Comparison of ENCODE assay signal across 8 cellular contexts in the genomic region with DNA sequence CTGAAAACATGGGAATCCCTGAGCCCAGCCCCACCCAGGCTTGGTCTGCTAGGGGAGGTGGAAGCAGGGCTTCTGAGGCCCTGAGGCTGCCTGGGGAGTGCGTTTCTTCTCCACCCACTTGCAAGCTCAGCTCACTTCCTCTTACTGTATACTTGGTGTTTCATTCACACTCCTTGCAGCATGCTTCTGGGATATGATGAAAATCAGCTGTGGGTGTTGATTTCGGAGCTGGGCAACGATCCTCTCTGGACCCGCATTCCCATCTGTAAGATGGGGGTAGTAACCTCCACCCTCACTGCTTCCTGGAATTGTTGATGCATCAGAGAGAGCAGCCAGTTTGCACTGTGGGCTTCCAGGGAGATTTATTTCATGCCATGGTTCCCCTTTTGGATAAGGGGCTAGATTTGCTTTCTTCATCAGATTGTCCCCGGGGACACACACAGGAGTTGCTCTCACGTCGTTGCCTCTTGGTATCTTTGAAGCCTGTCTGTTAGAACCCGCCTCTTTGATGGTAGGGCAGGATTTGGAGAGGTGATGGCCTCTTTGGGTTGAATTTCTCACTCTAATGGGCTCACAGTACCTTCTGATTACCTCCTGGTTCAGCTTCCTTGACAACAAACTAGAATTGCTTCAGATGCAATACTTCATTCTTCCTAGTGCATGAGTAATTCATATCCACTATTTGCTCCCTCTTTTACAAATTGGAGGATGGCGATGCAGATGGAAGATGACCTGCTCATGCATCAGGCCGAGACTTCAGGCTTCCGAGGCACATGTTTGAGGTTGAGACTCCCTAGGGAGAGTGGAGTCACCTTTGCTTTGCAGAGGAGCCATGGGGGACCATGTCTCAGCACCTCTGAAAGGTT. TPM values are rescaled to one million over a fixed set of nuclear protein-coding genes. Genes with fewer than 3 reads are reported as not detected.
DNase-seq lines count a peak whose midpoint lies in the region; ATAC-seq and TF ChIP-seq lines count a peak whose summit lies in the region.

No MANE protein-coding gene starts in this region.

- 46% methylated on average over 11 of the region's 11 CpGs for WGBS in suprapubic skin

- ATAC-seq in HG03354 (IDR thresholded peaks at IDR 0.05; ENCODE audit: poor library complexity, severe bottlenecking, unreplicated experiment), result peak; percentile 34
- no peak for ATAC-seq in activated naive CD8-positive, alpha-beta T cell treated with anti-CD3 and anti-CD28 coated beads, Interleukin-2, amount 50 U/mL, for 24 hours
- peak; percentile 65 for ATAC-seq in mucosa of descending colon

- no peak for TF ChIP-seq POLR2A in suprapubic skin (IDR thresholded peaks at IDR 0.05)

- peaks cover 98% of the 10 kb centered on the region for H3K4me1 Mint-ChIP-seq in activated naive CD8-positive, alpha-beta T cell treated with anti-CD3 and anti-CD28 coated beads, Interleukin-2, amount 50 U/mL, for 24 hours

- H3K4me3 ChIP-seq in GM12864 (ENCODE audit: low read depth, low read length), result no peak overlapping the region
- no peak overlapping the region for H3K4me3 ChIP-seq in mucosa of descending colon
- no peak overlapping the region for H3K4me3 ChIP-seq in suprapubic skin

- DNase-seq in GM12864 (ENCODE audit: low read depth) (peak; percentile 33), mucosa of descending colon (peak in 2 of 3 donors; percentile 46 to 64), NCI-H1092 treated with DMSO at 0.1 percent for 48 hours (lab: John Stamatoyannopoulos, UW) (no peak), middle frontal gyrus (ENCODE audit: extremely low spot score, low spot score) (no peak), NCI-H1048 (lab: John Stamatoyannopoulos, UW) (no peak), suprapubic skin (ENCODE audit: low spot score in 2 of 2) (no peak)
- peak; percentile 37 for DNase-seq in activated naive CD8-positive, alpha-beta T cell treated with anti-CD3 and anti-CD28 coated beads, Interleukin-2, amount 50 U/mL, for 24 hours

- no peaks in the 10 kb centered on the region for H3K27me3 ChIP-seq in suprapubic skin

- H3K36me3 Mint-ChIP-seq in activated naive CD8-positive, alpha-beta T cell treated with anti-CD3 and anti-CD28 coated beads, Interleukin-2, amount 50 U/mL, for 24 hours (ENCODE audit: low read depth), result peaks cover 4% of the 10 kb centered on the region

- no peaks in the 10 kb centered on the region for H3K9me3 Mint-ChIP-seq in activated naive CD8-positive, alpha-beta T cell treated with anti-CD3 and anti-CD28 coated beads, Interleukin-2, amount 50 U/mL, for 24 hours

- no peaks in the 10 kb centered on the region for H3K36me3 ChIP-seq in mucosa of descending colon (ENCODE audit: low read depth)
- no peaks in the 10 kb centered on the region for H3K36me3 ChIP-seq in suprapubic skin

- H3K4me1 ChIP-seq in mucosa of descending colon (ENCODE audit: low read depth) (peaks cover 56% of the 10 kb centered on the region), suprapubic skin (peaks cover 67% of the 10 kb centered on the region)

- peak overlapping the region; percentile 66 for H3K4me3 Mint-ChIP-seq in activated naive CD8-positive, alpha-beta T cell treated with anti-CD3 and anti-CD28 coated beads, Interleukin-2, amount 50 U/mL, for 24 hours

- H3K27ac Mint-ChIP-seq in activated naive CD8-positive, alpha-beta T cell treated with anti-CD3 and anti-CD28 coated beads, Interleukin-2, amount 50 U/mL, for 24 hours, result peak overlapping the region; percentile 82

- TF ChIP-seq CTCF in GM12864 (IDR thresholded peaks at IDR 0.05; ENCODE audit: low read depth, low read length, missing control alignments), result no peak
- no peak for TF ChIP-seq CTCF in mucosa of descending colon (IDR thresholded peaks at IDR 0.05)
- TF ChIP-seq CTCF in suprapubic skin (IDR thresholded peaks at IDR 0.05), result no peak

- TF ChIP-seq EP300 in suprapubic skin (IDR thresholded peaks at IDR 0.05), result no peak

- intact Hi-C loops in mucosa of descending colon (cut with DNase I, micrococcal nuclease), result no loop called here

- no peaks in the 10 kb centered on the region for H3K9me3 ChIP-seq in mucosa of descending colon
- no peaks in the 10 kb centered on the region for H3K9me3 ChIP-seq in suprapubic skin

- no peak overlapping the region for H3K27ac ChIP-seq in suprapubic skin

- H3K27me3 Mint-ChIP-seq in activated naive CD8-positive, alpha-beta T cell treated with anti-CD3 and anti-CD28 coated beads, Interleukin-2, amount 50 U/mL, for 24 hours, result no peaks in the 10 kb centered on the region

RNA-seq across cellular contexts. Expression of gene BCR, which starts 40.4 kb away (rescaled TPM):
- 10 to 100 TPM; 43.6 to 56.0 (median 49.5) TPM for total RNA-seq in mucosa of descending colon
- 10 to 100 TPM; 72.8 to 87.8 (median 79.3) TPM for total RNA-seq in suprapubic skin

Comparison
In these comparisons a context has a peak if more than half of its experiments do, and no peak if none do; other contexts are left out.
1. DNase-seq: peak in GM12864 (single experiment), activated naive CD8-positive, alpha-beta T cell treated with anti-CD3 and anti-CD28 coated beads, Interleukin-2, amount 50 U/mL, for 24 hours (single experiment) and mucosa of descending colon (2 of 3); none in NCI-H1092 treated with DMSO at 0.1 percent for 48 hours (single experiment), middle frontal gyrus (single experiment), NCI-H1048 (single experiment) and suprapubic skin (0 of 2).